Comparison of ENCODE assay signal across 8 cellular contexts in genomic region chr15:74382004-74382816, GRCh38. TPM values are rescaled to one million over a fixed set of nuclear protein-coding genes. Genes with fewer than 3 reads are reported as not detected.
DNase-seq lines count a peak whose midpoint lies in the region; ATAC-seq and TF ChIP-seq lines count a peak whose summit lies in the region.

No MANE protein-coding gene starts in this region.

- H2AFZ ChIP-seq in OCI-LY3 (ENCODE audit: low read depth, low read length), result no peak overlapping the region

- H3K9me3 ChIP-seq in OCI-LY3 (ENCODE audit: insufficient read depth, low read length), result no peaks in the 10 kb centered on the region

- H3K4me3 Mint-ChIP-seq in naive B cell, result peak overlapping the region in 1 of 8 donors; percentile 71

- DNase-seq in ELF-1 (ENCODE audit: low read depth, low spot score) (peak; percentile 95), HK-2 (ENCODE audit: unreplicated experiment) (peak; percentile 89), activated T-cell treated with anti-CD3 and anti-CD28 coated beads for 48 hours (ENCODE audit: low read depth) (peak; percentile 78), erythroblast (lab: John Stamatoyannopoulos, UW) (peak; percentile 76 to 90), naive B cell (peak; percentile 72)
- DNase-seq in stimulated activated naive CD8-positive, alpha-beta T cell treated with anti-CD3 and anti-CD28 coated beads, Interleukin-15, Interleukin-2, amounts not matched to agents 100 U/mL and 50 U/mL, for 24 hours, result peak; percentile 90

- no peaks in the 10 kb centered on the region for H3K9me3 Mint-ChIP-seq in naive B cell

- ATAC-seq in naive B cell (ENCODE audit: low read depth in 2 of 2), result no peak
- ATAC-seq in stimulated activated naive CD8-positive, alpha-beta T cell treated with anti-CD3 and anti-CD28 coated beads, Interleukin-15, Interleukin-2, amounts not matched to agents 100 U/mL and 50 U/mL, for 24 hours, result peak; percentile 20
- ATAC-seq in GM21360 (IDR thresholded peaks at IDR 0.05; ENCODE audit: unreplicated experiment), result no peak

- peaks cover 38 to 60% (median 51%) of the 10 kb centered on the region in 3 donors for H3K4me1 Mint-ChIP-seq in naive B cell

- peaks cover 23% of the 10 kb centered on the region for H3K79me2 ChIP-seq in OCI-LY3 (ENCODE audit: low read length)

- peaks cover 94% of the 10 kb centered on the region for H3K4me1 ChIP-seq in OCI-LY3 (ENCODE audit: low read length)

- no peaks in the 10 kb centered on the region for H3K27me3 ChIP-seq in OCI-LY3 (ENCODE audit: low read depth, low read length)

- H4K20me1 ChIP-seq in OCI-LY3 (ENCODE audit: insufficient read depth, low read length), result no peaks in the 10 kb centered on the region

- peak overlapping the region; percentile 59 for H3K4me2 ChIP-seq in OCI-LY3 (ENCODE audit: low read length)

- no peaks in the 10 kb centered on the region for H3K36me3 ChIP-seq in OCI-LY3 (replicated peaks; ENCODE audit: low read depth, low read length)

- H3K27ac ChIP-seq in OCI-LY3 (ENCODE audit: low read length), result peak overlapping the region; percentile 95

- 0 out of 2 replicates have a peak overlapping the region, but pooled peaks have one; percentile 25 for H3K4me3 ChIP-seq in OCI-LY3 (ENCODE audit: low read length)

- H3K27ac Mint-ChIP-seq in naive B cell, result peak overlapping the region; percentile 91 to 100 (median 98)

- no peaks in the 10 kb centered on the region for H3K27me3 Mint-ChIP-seq in naive B cell

- H3K36me3 Mint-ChIP-seq in naive B cell, result no peaks in the 10 kb centered on the region

- TF ChIP-seq CTCF in OCI-LY3 (IDR thresholded peaks at IDR 0.05; ENCODE audit: low read depth, low read length), result peak; percentile 99

- peak overlapping the region; percentile 89 for H3K9ac ChIP-seq in OCI-LY3 (ENCODE audit: low read length)

- peak; percentile 14 for TF ChIP-seq POLR2A in erythroblast (IDR thresholded peaks at IDR 0.05; ENCODE audit: low read length)

RNA-seq across cellular contexts. Expression of gene CYP11A1, which starts 14.8 kb away (rescaled TPM):
- polyA plus RNA-seq in naive B cell (ENCODE audit: low read depth in 6 of 6), result not detected

RNA-seq across cellular contexts. Expression of gene SEMA7A, which starts 51.5 kb away (rescaled TPM):
- 1 to 10 TPM in 2 of 6 donors, under 1 TPM in 3, not detected in 1; 0.10 to 1.5 (median 0.62) TPM for polyA plus RNA-seq in naive B cell (ENCODE audit: low read depth in 6 of 6)
